8 cellular contexts compared by ENCODE assay signal in the genomic region with DNA sequence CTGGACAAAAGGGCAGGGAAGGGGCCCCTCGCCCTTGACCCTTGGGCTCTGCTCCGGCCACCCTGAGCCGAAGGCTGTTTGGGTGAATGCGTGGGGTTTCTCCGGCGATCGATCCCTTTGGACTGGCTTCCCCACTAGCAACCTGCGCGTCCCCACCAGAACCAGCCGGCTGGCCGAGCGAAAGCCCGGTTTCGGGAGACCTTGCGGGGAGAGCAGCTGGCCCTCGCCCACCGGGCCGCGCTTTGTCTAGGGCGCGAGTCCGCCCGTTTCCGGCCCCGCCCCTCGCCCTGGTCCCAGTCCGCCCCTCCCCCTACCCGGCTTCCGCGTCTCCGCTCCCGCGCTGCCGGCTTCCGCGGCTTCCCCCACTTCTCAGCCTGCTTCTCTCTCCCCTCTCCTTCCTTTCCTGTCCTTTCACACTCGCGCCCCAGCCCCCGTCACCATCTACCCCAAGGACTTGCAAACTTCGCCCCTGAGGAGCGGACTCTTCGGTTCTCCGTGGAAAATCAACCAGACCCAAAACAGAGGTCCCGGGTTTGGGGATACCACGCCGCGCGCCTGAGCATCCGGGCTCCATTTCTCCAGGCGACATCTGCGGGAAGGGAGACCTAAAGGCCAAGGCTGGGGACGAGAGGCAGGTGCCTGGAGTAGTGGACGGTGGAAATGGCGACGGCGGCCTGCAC. TPM values are rescaled to one million over a fixed set of nuclear protein-coding genes. Genes with fewer than 3 reads are reported as not detected.
DNase-seq lines count a peak whose midpoint lies in the region; ATAC-seq and TF ChIP-seq lines count a peak whose summit lies in the region.

No MANE protein-coding gene starts in this region.

- peaks cover 86% of the 10 kb centered on the region for H3K27me3 Mint-ChIP-seq in activated CD8-positive, alpha-beta T cell treated with anti-CD3 and anti-CD28 coated beads, Interleukin-2, amount 10 ng/mL, durations not matched to agents 7 days and 5 days (ENCODE audit: low read depth)

- peaks cover 5% of the 10 kb centered on the region for H3K36me3 Mint-ChIP-seq in activated CD8-positive, alpha-beta T cell treated with anti-CD3 and anti-CD28 coated beads, Interleukin-2, amount 10 ng/mL, durations not matched to agents 7 days and 5 days (ENCODE audit: low read depth)

- no peaks in the 10 kb centered on the region for H3F3A ChIP-seq in smooth muscle cell (ENCODE audit: low read depth)

- WGBS in smooth muscle cell (ENCODE audit: low lambda C conversion rate) = 3% methylated on average over 36 of the region's 56 CpGs

- H3K9me3 Mint-ChIP-seq in activated CD8-positive, alpha-beta T cell treated with anti-CD3 and anti-CD28 coated beads, Interleukin-2, amount 10 ng/mL, durations not matched to agents 7 days and 5 days (ENCODE audit: insufficient read depth) = no peaks in the 10 kb centered on the region

- H3K27ac ChIP-seq in smooth muscle cell (ENCODE audit: low read depth) = no peak overlapping the region

- no peaks in the 10 kb centered on the region for H3K79me2 ChIP-seq in smooth muscle cell (ENCODE audit: low read depth)

- POLR2A ChIA-PET in AG04449 (lab: Yijun Ruan, JAX) = no interaction called here
- POLR2A ChIA-PET in activated CD8-positive, alpha-beta T cell treated with anti-CD3 and anti-CD28 coated beads, Interleukin-2, amount 10 ng/mL, durations not matched to agents 7 days and 5 days (lab: Charles Lee) = no interaction called here

- H3K9ac ChIP-seq in iPS-15b (ENCODE audit: low read depth, low read length) (no peak overlapping the region), smooth muscle cell (ENCODE audit: low read depth) (no peak overlapping the region)

- peaks cover 4% of the 10 kb centered on the region; the same call in 1 of the 2 replicates for H3K4me1 ChIP-seq in HAP-1
- no peaks in the 10 kb centered on the region for H3K4me1 ChIP-seq in iPS-15b (ENCODE audit: control insufficient read depth, insufficient read depth, low read length)
- peaks cover 10% of the 10 kb centered on the region for H3K4me1 ChIP-seq in smooth muscle cell (ENCODE audit: low read depth)

- no peaks in the 10 kb centered on the region for H4K20me1 ChIP-seq in smooth muscle cell (ENCODE audit: low read depth)

- H3K27me3 ChIP-seq in HAP-1 (ENCODE audit: low read depth) (no peaks in the 10 kb centered on the region), iPS-15b (ENCODE audit: control insufficient read depth, insufficient read depth, low read length) (peaks cover 100% of the 10 kb centered on the region), smooth muscle cell (ENCODE audit: low read depth) (peaks cover 100% of the 10 kb centered on the region)

- CTCF ChIA-PET in AG04449 (lab: Yijun Ruan, JAX) = interaction anchor here (0.7 to 1.5 kb wide), 3 partner anchors 10 to 60 kb away, joined by 3 to 6 read pairs (median 3); no protein-coding TSS in a partner anchor
- CTCF ChIA-PET in activated CD8-positive, alpha-beta T cell treated with anti-CD3 and anti-CD28 coated beads, Interleukin-2, amount 10 ng/mL, durations not matched to agents 7 days and 5 days (lab: Charles Lee) = interaction anchor here (0.6 kb wide), 1 partner anchor 61 kb away, joined by 3 read pairs; no protein-coding TSS in a partner anchor

- peaks cover 27% of the 10 kb centered on the region for H3K4me1 Mint-ChIP-seq in activated CD8-positive, alpha-beta T cell treated with anti-CD3 and anti-CD28 coated beads, Interleukin-2, amount 10 ng/mL, durations not matched to agents 7 days and 5 days (ENCODE audit: low read depth)

- H3K36me3 ChIP-seq in HAP-1 (replicated peaks) (no peaks in the 10 kb centered on the region), iPS-15b (ENCODE audit: control insufficient read depth, insufficient read depth, low read length) (no peaks in the 10 kb centered on the region), smooth muscle cell (ENCODE audit: low read depth) (no peaks in the 10 kb centered on the region)

- peak overlapping the region; percentile 36 for H3K4me3 ChIP-seq in AG04449 (ENCODE audit: low read depth, low read length)
- peak overlapping the region; percentile 31 for H3K4me3 ChIP-seq in HAP-1
- peak overlapping the region; percentile 63 for H3K4me3 ChIP-seq in iPS-15b (ENCODE audit: low read depth, low read length)
- peak overlapping the region; percentile 48 for H3K4me3 ChIP-seq in smooth muscle cell

- peak; percentile 53 for ATAC-seq in activated CD8-positive, alpha-beta T cell treated with anti-CD3 and anti-CD28 coated beads, Interleukin-2, amount 10 ng/mL, durations not matched to agents 7 days and 5 days
- ATAC-seq in GM21367 (IDR thresholded peaks at IDR 0.05; ENCODE audit: unreplicated experiment) (no peak), HG02970 (IDR thresholded peaks at IDR 0.05; ENCODE audit: low FRiP score, unreplicated experiment) (no peak)

- DNase-seq in AG04449 (ENCODE audit: low read depth, low spot score) = no peak
- DNase-seq in HAP-1 (ENCODE audit: low spot score in 2 of 2) = peak; percentile 72 to 89
- DNase-seq in activated CD8-positive, alpha-beta T cell treated with anti-CD3 and anti-CD28 coated beads, Interleukin-2, amount 10 ng/mL, durations not matched to agents 7 days and 5 days = peak; percentile 55
- no peak for DNase-seq in smooth muscle cell (lab: John Stamatoyannopoulos, UW; ENCODE audit: unreplicated experiment)
- no peak for DNase-seq in AG08396 (ENCODE audit: low spot score)

- H3K27ac Mint-ChIP-seq in activated CD8-positive, alpha-beta T cell treated with anti-CD3 and anti-CD28 coated beads, Interleukin-2, amount 10 ng/mL, durations not matched to agents 7 days and 5 days = peak overlapping the region; percentile 26

- no peaks in the 10 kb centered on the region for H3K9me3 ChIP-seq in HAP-1
- H3K9me3 ChIP-seq in iPS-15b (ENCODE audit: control insufficient read depth, insufficient read depth, low read length) = no peaks in the 10 kb centered on the region
- no peaks in the 10 kb centered on the region for H3K9me3 ChIP-seq in smooth muscle cell (replicated peaks; ENCODE audit: low read depth)

- peak overlapping the region; percentile 74 for H2AFZ ChIP-seq in smooth muscle cell (ENCODE audit: low read depth)

- in situ Hi-C loops in HAP-1 (cut with MboI; ENCODE audit: low sequenced_read_pairs) = no loop called here

- H3K4me2 ChIP-seq in smooth muscle cell = peak overlapping the region; percentile 86

- TF ChIP-seq CTCF in AG04449 (IDR thresholded peaks at IDR 0.05; ENCODE audit: insufficient read depth, low read length, missing control alignments) = no peak
- no peak for TF ChIP-seq CTCF in smooth muscle cell (IDR thresholded peaks at IDR 0.05; ENCODE audit: borderline replicate concordance, insufficient read depth, poor library complexity, severe bottlenecking)

- peak overlapping the region; percentile 68 for H3K4me3 Mint-ChIP-seq in activated CD8-positive, alpha-beta T cell treated with anti-CD3 and anti-CD28 coated beads, Interleukin-2, amount 10 ng/mL, durations not matched to agents 7 days and 5 days

RNA-seq across cellular contexts. Expression of a gene that starts 12.7 kb away (rescaled TPM):
- total RNA-seq in activated CD8-positive, alpha-beta T cell treated with anti-CD3 and anti-CD28 coated beads, Interleukin-2, amount 10 ng/mL, durations not matched to agents 7 days and 5 days = not detected
- 0.81 and 1.3 TPM in 2 replicates for total RNA-seq in smooth muscle cell
- 1.9 and 3.3 TPM in 2 replicates for polyA plus RNA-seq in smooth muscle cell

RNA-seq across cellular contexts. Expression of a gene that starts 48.0 kb away (rescaled TPM):
- not detected for total RNA-seq in activated CD8-positive, alpha-beta T cell treated with anti-CD3 and anti-CD28 coated beads, Interleukin-2, amount 10 ng/mL, durations not matched to agents 7 days and 5 days
- total RNA-seq in smooth muscle cell = not detected in 2 replicates
- 0.59 and 2.0 TPM in 2 replicates for polyA plus RNA-seq in smooth muscle cell

RNA-seq across cellular contexts. Expression of a gene that starts 52.1 kb away (rescaled TPM):
- not detected for total RNA-seq in activated CD8-positive, alpha-beta T cell treated with anti-CD3 and anti-CD28 coated beads, Interleukin-2, amount 10 ng/mL, durations not matched to agents 7 days and 5 days
- not detected in 2 replicates for total RNA-seq in smooth muscle cell
- polyA plus RNA-seq in smooth muscle cell = not detected in 2 replicates

Comparison
In these comparisons a context has a peak if more than half of its experiments do, and no peak if none do; other contexts are left out.
1. DNase-seq: peak in HAP-1 (2 of 2) and activated CD8-positive, alpha-beta T cell treated with anti-CD3 and anti-CD28 coated beads, Interleukin-2, amount 10 ng/mL, durations not matched to agents 7 days and 5 days (single experiment); none in AG04449 (single experiment), smooth muscle cell (single experiment) and AG08396 (single experiment).
2. Peak in every context shown above with its lines, with median percentiles within 50 percentile points of each other: H3K4me3 ChIP-seq.